ENCODE assay signal across 16 cellular contexts in the genomic region with DNA sequence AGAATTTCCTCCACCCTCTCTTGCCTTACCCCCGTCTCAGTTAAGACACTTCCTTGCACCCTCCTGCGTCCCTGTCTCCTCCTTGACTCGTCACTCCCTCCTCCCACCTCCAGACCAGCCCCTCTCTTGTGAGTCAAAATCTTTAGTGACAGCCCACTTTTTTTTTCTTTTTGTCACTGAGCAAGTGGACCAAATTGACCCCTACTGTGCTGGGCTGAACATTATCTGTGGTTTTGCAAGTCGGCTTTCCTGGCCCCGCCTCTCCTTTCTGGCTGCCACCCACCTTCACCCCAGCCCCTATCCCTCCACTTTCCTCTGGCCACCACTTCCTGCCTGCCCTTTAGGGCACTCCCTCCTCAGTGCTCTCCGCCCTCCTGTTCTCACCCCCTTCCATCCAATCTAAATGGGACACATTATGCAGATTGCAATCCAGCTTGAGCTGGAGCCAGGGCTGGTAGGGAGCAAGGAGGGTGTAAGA. TPM values are rescaled to one million over a fixed set of nuclear protein-coding genes. Genes with fewer than 3 reads are reported as not detected.
DNase-seq lines count a peak whose midpoint lies in the region; ATAC-seq and TF ChIP-seq lines count a peak whose summit lies in the region.
"Had no signal": no experiment of that assay in that cellular context is flagged by ENCODE, and none has a peak within 500 bp of the region (broad histone marks: within the 10 kb centered on the region; RNA-seq: fewer than 3 reads in every experiment).

A gene (minus strand): TSS at position 47 of the 478 bp plus-strand sequence. CDS start 246 bp downstream, outside the sequence.

- H3K4me3 Mint-ChIP-seq in stimulated activated memory B cell treated with anti-CD40 and anti-IgM and Interleukin-4, amounts not matched to agents 10 μg/mL and 1 μg/mL and 100 μg/mL, for 72 hours = no peak within 1 kb of the TSS

- peak within 1 kb of the TSS; percentile 8 to 39 for H3K27ac ChIP-seq in right atrium auricular region
- H3K27ac ChIP-seq in psoas muscle = peak within 1 kb of the TSS; percentile 30

- DNase-seq in H7 (peak; percentile 56), UCSD-AML1 (lab: John Stamatoyannopoulos, UW; ENCODE audit: unreplicated experiment) (peak; percentile 50), right atrium auricular region (ENCODE audit: low spot score) (no peak), psoas muscle (no peak), COLO829 (ENCODE audit: low spot score) (no peak), occipital lobe (lab: John Stamatoyannopoulos, UW) (no peak), cerebellar nuclear complex (lab: John Stamatoyannopoulos, UW) (no peak)
- DNase-seq: activated CD4-positive, alpha-beta T cell treated with anti-CD3 and anti-CD28 coated beads, Interleukin-2, amount 50 U/mL, for 4 hours; activated gamma-delta T cell treated with Interleukin-2 at 50 U/mL for 16 hours; Caco-2; Karpas-422; NCI-H2081 treated with DMSO at 0.1 percent for 48 hours; thyroid gland had no signal

- 32 to 44% (median 35%) methylated on average over 6 of the region's 6 CpGs for WGBS in psoas muscle, 3 donors

- intact Hi-C loops in psoas muscle (cut with DNase I) = loop anchor here in 1 of 2 donors (5.0 kb wide), 1 partner anchor 35 kb away; no protein-coding TSS in a partner anchor

- peak in 1 of 4 donors; percentile 41 for ATAC-seq in psoas muscle
- no peak for ATAC-seq in stimulated activated memory B cell treated with anti-CD40 and anti-IgM and Interleukin-4, amounts not matched to agents 10 μg/mL and 1 μg/mL and 100 μg/mL, for 72 hours

- H3K4me3 ChIP-seq in H7 (ENCODE audit: insufficient read depth, low read depth, low read length) (no peak within 1 kb of the TSS; the same call in 1 of the 2 replicates), right atrium auricular region (peak within 1 kb of the TSS; percentile 16 to 32), psoas muscle (peak within 1 kb of the TSS; percentile 60)
- H3K4me3 ChIP-seq: thyroid gland had no signal

- no peaks in the 10 kb centered on the region for H3K9me3 Mint-ChIP-seq in stimulated activated memory B cell treated with anti-CD40 and anti-IgM and Interleukin-4, amounts not matched to agents 10 μg/mL and 1 μg/mL and 100 μg/mL, for 72 hours

- peaks cover 58% of the 10 kb centered on the region for H3K27me3 Mint-ChIP-seq in stimulated activated memory B cell treated with anti-CD40 and anti-IgM and Interleukin-4, amounts not matched to agents 10 μg/mL and 1 μg/mL and 100 μg/mL, for 72 hours

- TF ChIP-seq CTCF in right atrium auricular region (IDR thresholded peaks at IDR 0.05) (no peak), psoas muscle (IDR thresholded peaks at IDR 0.05) (no peak)

- H3K4me1 ChIP-seq in right atrium auricular region (peaks cover 0 to 36% of the 10 kb centered on the region in 2 donors), psoas muscle (no peaks in the 10 kb centered on the region)
- H3K4me1 ChIP-seq: Caco-2 had no signal

- peaks cover 1% of the 10 kb centered on the region for H3K4me1 Mint-ChIP-seq in stimulated activated memory B cell treated with anti-CD40 and anti-IgM and Interleukin-4, amounts not matched to agents 10 μg/mL and 1 μg/mL and 100 μg/mL, for 72 hours

- H3K36me3 Mint-ChIP-seq in stimulated activated memory B cell treated with anti-CD40 and anti-IgM and Interleukin-4, amounts not matched to agents 10 μg/mL and 1 μg/mL and 100 μg/mL, for 72 hours = no peaks in the 10 kb centered on the region

- H3K27me3 ChIP-seq in H7 (ENCODE audit: control insufficient read depth, insufficient read depth, low read length) = 0 out of 2 replicates have a peak, but pooled peaks cover under 1% of the 10 kb centered on the region
- no peaks in the 10 kb centered on the region for H3K27me3 ChIP-seq in right atrium auricular region
- H3K27me3 ChIP-seq in psoas muscle (ENCODE audit: insufficient read depth in 3 of 3, low read length in 2 of 3) = peaks cover 0 to 17% (median 0%) of the 10 kb centered on the region in 3 donors
- H3K27me3 ChIP-seq: thyroid gland had no signal

- H3K27ac Mint-ChIP-seq in stimulated activated memory B cell treated with anti-CD40 and anti-IgM and Interleukin-4, amounts not matched to agents 10 μg/mL and 1 μg/mL and 100 μg/mL, for 72 hours = no peak within 1 kb of the TSS

- H3K9me3 ChIP-seq in right atrium auricular region (no peaks in the 10 kb centered on the region), psoas muscle (no peaks in the 10 kb centered on the region)
- H3K9me3 ChIP-seq: Caco-2, thyroid gland had no signal

- H3K36me3 ChIP-seq in H7 (replicated peaks; ENCODE audit: control insufficient read depth, insufficient read depth, low read length) (no peaks in the 10 kb centered on the region), right atrium auricular region (no peaks in the 10 kb centered on the region), psoas muscle (ENCODE audit: insufficient read depth in 1 of 2, low read depth in 1 of 2) (no peaks in the 10 kb centered on the region)
- H3K36me3 ChIP-seq: thyroid gland had no signal

RNA-seq across cellular contexts. Expression of the gene that starts here (rescaled TPM):
- total RNA-seq in H7 (2014; rRNA removed; shearing (Covaris generic)) = 1.4 and 3.4 TPM in 2 replicates
- total RNA-seq in right atrium auricular region = 10 to 100 TPM in 1 of 2 donors, 1 to 10 TPM in 1; 6.3 to 13.6 TPM
- 10 to 100 TPM in 1 of 4 donors, 1 to 10 TPM in 3; 3.5 to 17.0 (median 4.4) TPM for total RNA-seq in psoas muscle
- 1 to 10 TPM in 2 of 3 donors, under 1 TPM in 1; 0.75 to 3.3 (median 2.6) TPM for polyA plus RNA-seq in psoas muscle
- 5.8 TPM for total RNA-seq in occipital lobe
- total RNA-seq: bronchial epithelial cell, Caco-2, epithelial cell of proximal tubule had no signal

Comparison
In these comparisons a context has a peak if more than half of its experiments do, and no peak if none do; other contexts are left out.
1. DNase-seq: peak in H7 (single experiment) and UCSD-AML1 (single experiment); none in right atrium auricular region (single experiment), psoas muscle (0 of 2), COLO829 (single experiment), occipital lobe (single experiment) and cerebellar nuclear complex (0 of 2).